ENCODE assay signal across 8 cellular contexts in the genomic region with DNA sequence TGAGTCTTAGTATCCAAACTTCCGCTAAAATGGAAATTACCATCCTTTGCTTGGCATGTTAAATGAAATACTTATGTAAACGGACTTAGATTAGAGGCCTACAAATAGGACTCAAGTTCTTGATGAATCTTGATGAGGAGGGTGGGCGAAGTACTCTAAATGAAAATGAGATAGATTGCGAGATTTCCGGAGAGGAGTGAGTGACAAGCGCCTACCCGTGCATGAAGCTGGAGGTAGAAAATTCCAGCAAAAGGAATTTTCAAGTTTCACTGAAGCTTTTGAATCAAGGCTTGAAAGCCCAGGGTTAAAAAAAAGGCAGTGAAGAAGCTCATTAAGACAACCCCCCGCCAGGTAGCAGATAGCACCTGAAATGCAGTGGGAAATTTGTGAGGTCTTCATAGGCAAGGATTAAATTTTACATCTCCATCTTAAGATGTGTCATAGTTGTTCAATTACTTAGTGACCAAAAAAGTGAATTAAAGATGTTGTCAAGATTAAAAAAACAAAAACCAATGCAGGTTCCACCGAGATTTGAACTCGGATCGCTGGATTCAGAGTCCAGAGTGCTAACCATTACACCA. TPM values are rescaled to one million over a fixed set of nuclear protein-coding genes. Genes with fewer than 3 reads are reported as not detected.
A peak's percentile ranks its signal among the peaks of the same experiment; 100 is the strongest.
DNase-seq lines count a peak whose midpoint lies in the region; FAIRE-seq and TF ChIP-seq lines count a peak whose summit lies in the region.

No MANE protein-coding gene starts in this region.

- no peak for TF ChIP-seq CTCF in GM12875 (IDR thresholded peaks at IDR 0.05; ENCODE audit: borderline replicate concordance, insufficient read depth, low read depth, low read length)
- no peak for TF ChIP-seq CTCF in PC-9 (conservative IDR thresholded peaks at IDR 0.05)
- TF ChIP-seq CTCF in esophagus squamous epithelium (IDR thresholded peaks at IDR 0.05): no peak

- peak overlapping the region; percentile 99 for H3K4me3 ChIP-seq in GM12875 (ENCODE audit: low read depth, low read length)
- H3K4me3 ChIP-seq in PC-9: peak overlapping the region; percentile 96; the same call in 1 of the 2 replicates
- peak overlapping the region; percentile 71 to 100 (median 80) for H3K4me3 ChIP-seq in esophagus squamous epithelium

- H3K9me2 ChIP-seq in PC-9 (ENCODE audit: insufficient read depth): no peaks in the 10 kb centered on the region

- BruUV-seq in PC-9 (replicated peaks; lab: Mats Ljungman, UMichigan): TSS peak; percentile 76

- no peaks in the 10 kb centered on the region for H3K27me3 ChIP-seq in PC-9 (ENCODE audit: insufficient read depth, low read depth)
- H3K27me3 ChIP-seq in esophagus squamous epithelium: no peaks in the 10 kb centered on the region

- POLR2A ChIA-PET in PC-9 (lab: Charles Lee; ENCODE audit: unreplicated experiment): interaction anchor here (0.7 kb wide), 1 partner anchor 38 kb away, joined by 3 read pairs; no protein-coding TSS in a partner anchor

- H3K36me3 ChIP-seq in PC-9 (ENCODE audit: low read depth) (no peaks in the 10 kb centered on the region), esophagus squamous epithelium (no peaks in the 10 kb centered on the region)

- CTCF ChIA-PET in PC-9 (lab: Charles Lee): interaction anchor here (0.6 to 0.8 kb wide), 2 partner anchors 18 to 36 kb away, joined by 3 to 4 read pairs; no protein-coding TSS in a partner anchor

- H3K9me3 ChIP-seq in PC-9 (ENCODE audit: insufficient read depth, low read depth): no peaks in the 10 kb centered on the region
- no peaks in the 10 kb centered on the region for H3K9me3 ChIP-seq in esophagus squamous epithelium

- peaks cover 15% of the 10 kb centered on the region for H4K20me1 ChIP-seq in PC-9 (ENCODE audit: insufficient read depth)

- TF ChIP-seq POLR2A in esophagus squamous epithelium (IDR thresholded peaks at IDR 0.05): no peak

- intact Hi-C loops in PC-9 (cut with micrococcal nuclease; ENCODE audit: unreplicated experiment): loop anchor here (1.0 to 2.0 kb wide), 3 partner anchors 36 to 257 kb away; a partner anchor contains a TSS
- intact Hi-C loops in esophagus squamous epithelium (cut with DNase I): no loop called here

- H3F3A ChIP-seq in PC-9 (ENCODE audit: insufficient read depth, low read depth): peaks cover 20% of the 10 kb centered on the region

- H2AFZ ChIP-seq in PC-9: peak overlapping the region; percentile 97

- no peak for FAIRE-seq in GM19239 (lab: Jason Lieb, UNC)

- peak overlapping the region; percentile 85 for H3K27ac ChIP-seq in PC-9
- peak overlapping the region; percentile 93 to 100 (median 96) for H3K27ac ChIP-seq in esophagus squamous epithelium

- 64% methylated on average over 11 of the region's 11 CpGs for WGBS in esophagus squamous epithelium, 2 donors

- peak overlapping the region; percentile 97 for H3K4me2 ChIP-seq in PC-9

- DNase-seq in PC-9: no peak
- no peak for DNase-seq in esophagus squamous epithelium (lab: John Stamatoyannopoulos, UW)
- DNase-seq in retina: peak; percentile 3
- no peak for DNase-seq in stimulated activated CD4-positive, alpha-beta T cell treated with anti-CD3 and anti-CD28 coated beads, Interleukin-4, amount 100 ng/mL, for 4 hours
- DNase-seq in stimulated activated CD4-positive, alpha-beta T cell treated with anti-CD3 and anti-CD28 coated beads, Interleukin-1b, Interleukin-23, amount 100 ng/mL, for 48 hours: no peak
- DNase-seq in SIG-M5 (lab: John Stamatoyannopoulos, UW): no peak
- no peak for DNase-seq in GM19239 (ENCODE audit: insufficient read length, low spot score)

- H3K79me2 ChIP-seq in PC-9 (ENCODE audit: low read depth): peaks cover 42% of the 10 kb centered on the region

- peaks cover 21% of the 10 kb centered on the region; the same call in 1 of the 2 replicates for H3K4me1 ChIP-seq in PC-9 (replicated peaks; ENCODE audit: insufficient read depth)
- peaks cover 0 to 38% (median 18%) of the 10 kb centered on the region in 3 donors for H3K4me1 ChIP-seq in esophagus squamous epithelium

RNA-seq across cellular contexts. Expression of a gene that starts 0.7 kb away (rescaled TPM):
- total RNA-seq in PC-9 (2021) (186 and 233 TPM in 2 replicates), esophagus squamous epithelium (100 to 1,000 TPM; 246 to 604 (median 518) TPM)
